14 cellular contexts compared by ENCODE assay signal in the genomic region with DNA sequence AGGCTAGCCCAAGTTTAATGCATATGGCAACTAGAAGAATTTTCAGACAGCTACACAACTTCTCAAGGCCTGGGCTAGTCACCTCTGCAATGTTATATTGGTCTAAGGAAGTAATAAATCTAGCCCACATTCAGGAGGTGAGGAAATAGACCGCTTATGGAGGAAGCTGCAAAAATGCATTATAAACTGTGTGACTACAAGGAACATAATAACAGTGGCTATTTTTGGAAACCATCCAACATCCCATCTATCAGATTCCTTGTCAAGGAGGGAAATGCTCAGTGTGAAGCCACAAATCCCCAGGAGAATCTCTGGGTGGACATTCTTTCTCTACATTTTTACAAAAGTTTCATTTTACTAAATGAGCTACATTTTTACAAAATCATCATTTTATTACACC.
DNase-seq lines count a peak whose midpoint lies in the region; TF ChIP-seq lines count a peak whose summit lies in the region.
"Had no signal": no experiment of that assay in that cellular context is flagged by ENCODE, and none has a peak within 500 bp of the region (broad histone marks: within the 10 kb centered on the region; RNA-seq: fewer than 3 reads in every experiment).

No MANE protein-coding gene starts in this region.

- intact Hi-C loops in esophagus muscularis mucosa (cut with DNase I) = no loop called here

- TF ChIP-seq CTCF in retinal pigment epithelial cell (conservative IDR thresholded peaks at IDR 0.05; ENCODE audit: low read depth, low read length) (no peak), esophagus muscularis mucosa (IDR thresholded peaks at IDR 0.05) (no peak)

- no peaks in the 10 kb centered on the region for H3K27me3 ChIP-seq in esophagus muscularis mucosa

- H3K4me3 ChIP-seq in retinal pigment epithelial cell (ENCODE audit: low read length) (no peak overlapping the region), esophagus muscularis mucosa (no peak overlapping the region)

- no peak overlapping the region for H3K27ac ChIP-seq in esophagus muscularis mucosa (replicated peaks in 1 of 4)

- no peaks in the 10 kb centered on the region for H3K36me3 ChIP-seq in esophagus muscularis mucosa

- no peak for TF ChIP-seq EP300 in esophagus muscularis mucosa (IDR thresholded peaks at IDR 0.05)

- DNase-seq in EL (peak; percentile 57), LHCN-M2 (ENCODE audit: low read depth) (peak; percentile 80), dermis blood vessel endothelial cell (peak; percentile 2), retinal pigment epithelial cell (ENCODE audit: low read depth) (peak; percentile 54), esophagus muscularis mucosa (ENCODE audit: extremely low spot score) (no peak), NCI-H1092 (lab: John Stamatoyannopoulos, UW) (no peak), cerebellar cortex (ENCODE audit: low spot score) (no peak)
- DNase-seq: activated CD8-positive, alpha-beta memory T cell treated with anti-CD3 and anti-CD28 coated beads, Interleukin-2, amount 50 U/mL, for 48 hours; CD4-positive, alpha-beta memory T cell; KG1; NCI-H1694; NCI-H526 treated with DMSO at 0.1 percent for 48 hours; posterior cingulate gyrus; T-helper 17 cell had no signal

- H3K4me1 ChIP-seq in esophagus muscularis mucosa = peaks cover 0 to 9% (median 3%) of the 10 kb centered on the region in 4 donors

- 59% methylated on average over 1 of the region's 1 CpG for WGBS in esophagus muscularis mucosa

- no peak for TF ChIP-seq POLR2A in esophagus muscularis mucosa (IDR thresholded peaks at IDR 0.05; ENCODE audit: low read depth)

- H3K9me3 ChIP-seq in esophagus muscularis mucosa = no peaks in the 10 kb centered on the region

Comparison
In these comparisons a context has a peak if more than half of its experiments do, and no peak if none do; other contexts are left out.
1. DNase-seq: peak in EL (single experiment), LHCN-M2 (single experiment), dermis blood vessel endothelial cell (single experiment) and retinal pigment epithelial cell (single experiment); none in esophagus muscularis mucosa (single experiment), NCI-H1092 (single experiment) and cerebellar cortex (single experiment).